In genomic region chr10:75110006-75110632, GRCh38 we compare ENCODE assay signal across 10 cellular contexts. TPM values are rescaled to one million over a fixed set of nuclear protein-coding genes. Genes with fewer than 3 reads are reported as not detected.
DNase-seq lines count a peak whose midpoint lies in the region; ATAC-seq, FAIRE-seq and TF ChIP-seq lines count a peak whose summit lies in the region.
"Had no signal": no experiment of that assay in that cellular context is flagged by ENCODE, and none has a peak within 500 bp of the region (broad histone marks: within the 10 kb centered on the region; RNA-seq: fewer than 3 reads in every experiment).

No MANE protein-coding gene starts in this region.

- WGBS in esophagus muscularis mucosa = 97% methylated on average over 8 of the region's 8 CpGs
- WGBS in prostate gland = 93% methylated on average over 8 of the region's 8 CpGs

- H3K27me3 ChIP-seq in Peyer's patch (no peaks in the 10 kb centered on the region), esophagus muscularis mucosa (no peaks in the 10 kb centered on the region), prostate gland (replicated peaks; ENCODE audit: insufficient read depth) (no peaks in the 10 kb centered on the region)

- TF ChIP-seq POLR2A in Peyer's patch (IDR thresholded peaks at IDR 0.05) (no peak), esophagus muscularis mucosa (IDR thresholded peaks at IDR 0.05; ENCODE audit: low read depth) (no peak), prostate gland (IDR thresholded peaks at IDR 0.05) (no peak)

- DNase-seq in GM12864 (ENCODE audit: low read depth) (no peak), Peyer's patch (peak in 2 of 3 donors; percentile 18 to 49), esophagus muscularis mucosa (ENCODE audit: extremely low spot score) (no peak), prostate gland (ENCODE audit: low spot score) (no peak), urothelium cell line (ENCODE audit: low spot score) (no peak), HuH-7 (ENCODE audit: low spot score) (no peak)
- DNase-seq: NCI-H2227 treated with DMSO at 0.1 percent for 48 hours; stimulated activated CD4-positive, alpha-beta T cell treated with anti-CD3 and anti-CD28 coated beads, Interleukin-2, amount 100 ng/mL, for 48 hours had no signal

- H3K27ac ChIP-seq in Peyer's patch (peak overlapping the region in 3 of 4 donors; percentile 95 to 98 (median 97)), esophagus muscularis mucosa (replicated peaks in 1 of 4) (peak overlapping the region; percentile 91 to 98 (median 98)), prostate gland (peak overlapping the region; percentile 96 to 98)

- FAIRE-seq in urothelium cell line (lab: Jason Lieb, UNC) = no peak

- H3K9me3 ChIP-seq in Peyer's patch (no peaks in the 10 kb centered on the region), esophagus muscularis mucosa (no peaks in the 10 kb centered on the region), prostate gland (no peaks in the 10 kb centered on the region)

- H3K4me1 ChIP-seq in Peyer's patch = peaks cover 0 to 16% (median 2%) of the 10 kb centered on the region in 4 donors
- H3K4me1 ChIP-seq in esophagus muscularis mucosa = peaks cover 32 to 37% (median 35%) of the 10 kb centered on the region in 4 donors
- no peaks in the 10 kb centered on the region for H3K4me1 ChIP-seq in prostate gland (replicated peaks)

- intact Hi-C loops in esophagus muscularis mucosa (cut with DNase I) (loop anchor here (5.0 to 10.0 kb wide), 2 partner anchors 75 to 122 kb away; no protein-coding TSS in a partner anchor), prostate gland (cut with DNase I) (loop anchor here (2.0 to 5.0 kb wide), 3 partner anchors 102 to 283 kb away; partner anchors contain the start of genes KAT6B and VDAC2)

- TF ChIP-seq EP300 in esophagus muscularis mucosa (IDR thresholded peaks at IDR 0.05) = no peak

- TF ChIP-seq CTCF in GM12864 (IDR thresholded peaks at IDR 0.05; ENCODE audit: low read depth, low read length, missing control alignments) = no peak
- TF ChIP-seq CTCF in Peyer's patch (IDR thresholded peaks at IDR 0.05) = no peak
- TF ChIP-seq CTCF in esophagus muscularis mucosa (IDR thresholded peaks at IDR 0.05) = no peak
- no peak for TF ChIP-seq CTCF in prostate gland (IDR thresholded peaks at IDR 0.05)

- H3K36me3 ChIP-seq in Peyer's patch (no peaks in the 10 kb centered on the region), esophagus muscularis mucosa (no peaks in the 10 kb centered on the region), prostate gland (no peaks in the 10 kb centered on the region)

- no peak for ATAC-seq in GM21360 (IDR thresholded peaks at IDR 0.05; ENCODE audit: unreplicated experiment)
- no peak for ATAC-seq in HG03439 (IDR thresholded peaks at IDR 0.05; ENCODE audit: unreplicated experiment)

- peak overlapping the region; percentile 69 for H3K4me3 ChIP-seq in GM12864 (ENCODE audit: low read depth, low read length)
- H3K4me3 ChIP-seq in Peyer's patch = no peak overlapping the region
- H3K4me3 ChIP-seq in esophagus muscularis mucosa = peak overlapping the region in 1 of 4 donors; percentile 82
- H3K4me3 ChIP-seq in prostate gland = no peak overlapping the region

RNA-seq across cellular contexts. Expression of gene SAMD8, which starts 1.3 kb away (rescaled TPM):
- total RNA-seq in Peyer's patch (10 to 100 TPM; 18.5 to 23.5 (median 20.4) TPM), esophagus muscularis mucosa (10 to 100 TPM; 19.0 to 28.0 (median 27.5) TPM), prostate gland (10 to 100 TPM; 18.8 to 41.5 TPM)

Comparison
In these comparisons a context has a peak if more than half of its experiments do, and no peak if none do; other contexts are left out.
1. DNase-seq: peak in Peyer's patch (2 of 3); none in GM12864 (single experiment), esophagus muscularis mucosa (single experiment), prostate gland (single experiment), urothelium cell line (single experiment) and HuH-7 (single experiment).
2. Peak in every context shown above with its lines, with median percentiles within 50 percentile points of each other: H3K27ac ChIP-seq.